In the genomic region with DNA sequence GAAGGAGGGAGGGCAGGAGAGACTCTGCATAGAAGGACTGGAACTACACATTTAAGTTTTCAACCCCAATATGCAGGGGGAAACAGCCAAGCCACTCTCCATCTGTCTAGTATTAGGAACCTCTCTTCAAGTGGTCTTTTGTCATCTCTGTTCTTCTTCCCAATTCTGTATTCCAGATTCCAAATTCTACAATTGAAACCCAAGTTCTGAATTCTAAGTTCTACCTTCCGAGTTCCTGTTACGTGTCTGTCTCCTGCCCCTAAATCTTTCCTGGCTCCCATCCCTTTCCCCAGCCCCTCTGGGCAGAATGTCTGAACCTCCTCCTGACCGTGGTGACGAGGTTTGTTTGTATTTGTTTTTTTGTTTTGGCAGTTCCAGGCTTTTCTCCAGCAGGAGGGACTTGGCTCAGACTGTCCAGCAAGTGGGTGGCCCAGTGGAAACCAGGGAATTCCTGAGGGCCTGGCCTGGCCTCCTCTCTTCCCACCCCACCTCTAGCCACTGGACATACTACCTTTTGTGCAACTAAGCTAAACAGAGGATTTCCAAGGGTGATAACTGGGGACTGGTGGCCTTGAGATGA, we compare ENCODE assay signal across 1 cellular context.
TF ChIP-seq lines count a peak whose summit lies in the region.

No MANE protein-coding gene starts in this region.

TF ChIP-seq in IMR-90, 13 proteins besides CTCF, POLR2A, EP300 and RAD21:
- no peak for TF ChIP-seq BHLHE40 (IDR thresholded peaks at IDR 0.05; ENCODE audit: low read depth, low read length)
- TF ChIP-seq RCOR1 (IDR thresholded peaks at IDR 0.05; ENCODE audit: insufficient replicate concordance, low read length), result no peak
- no peak for TF ChIP-seq MAFK (IDR thresholded peaks at IDR 0.05; ENCODE audit: low read depth, low read length)
- no peak for TF ChIP-seq SMC3 (IDR thresholded peaks at IDR 0.05; ENCODE audit: low read depth, low read length)
- TF ChIP-seq, protein P1, sequence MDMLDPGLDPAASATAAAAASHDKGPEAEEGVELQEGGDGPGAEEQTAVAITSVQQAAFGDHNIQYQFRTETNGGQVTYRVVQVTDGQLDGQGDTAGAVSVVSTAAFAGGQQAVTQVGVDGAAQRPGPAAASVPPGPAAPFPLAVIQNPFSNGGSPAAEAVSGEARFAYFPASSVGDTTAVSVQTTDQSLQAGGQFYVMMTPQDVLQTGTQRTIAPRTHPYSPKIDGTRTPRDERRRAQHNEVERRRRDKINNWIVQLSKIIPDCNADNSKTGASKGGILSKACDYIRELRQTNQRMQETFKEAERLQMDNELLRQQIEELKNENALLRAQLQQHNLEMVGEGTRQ (IDR thresholded peaks at IDR 0.05; ENCODE audit: low read depth, low read length), result no peak
- TF ChIP-seq CHD1 (IDR thresholded peaks at IDR 0.05; ENCODE audit: low read depth, low read length), result no peak
- TF ChIP-seq RFX5 (IDR thresholded peaks at IDR 0.05; ENCODE audit: low read depth, low read length), result no peak
